In the genomic region with DNA sequence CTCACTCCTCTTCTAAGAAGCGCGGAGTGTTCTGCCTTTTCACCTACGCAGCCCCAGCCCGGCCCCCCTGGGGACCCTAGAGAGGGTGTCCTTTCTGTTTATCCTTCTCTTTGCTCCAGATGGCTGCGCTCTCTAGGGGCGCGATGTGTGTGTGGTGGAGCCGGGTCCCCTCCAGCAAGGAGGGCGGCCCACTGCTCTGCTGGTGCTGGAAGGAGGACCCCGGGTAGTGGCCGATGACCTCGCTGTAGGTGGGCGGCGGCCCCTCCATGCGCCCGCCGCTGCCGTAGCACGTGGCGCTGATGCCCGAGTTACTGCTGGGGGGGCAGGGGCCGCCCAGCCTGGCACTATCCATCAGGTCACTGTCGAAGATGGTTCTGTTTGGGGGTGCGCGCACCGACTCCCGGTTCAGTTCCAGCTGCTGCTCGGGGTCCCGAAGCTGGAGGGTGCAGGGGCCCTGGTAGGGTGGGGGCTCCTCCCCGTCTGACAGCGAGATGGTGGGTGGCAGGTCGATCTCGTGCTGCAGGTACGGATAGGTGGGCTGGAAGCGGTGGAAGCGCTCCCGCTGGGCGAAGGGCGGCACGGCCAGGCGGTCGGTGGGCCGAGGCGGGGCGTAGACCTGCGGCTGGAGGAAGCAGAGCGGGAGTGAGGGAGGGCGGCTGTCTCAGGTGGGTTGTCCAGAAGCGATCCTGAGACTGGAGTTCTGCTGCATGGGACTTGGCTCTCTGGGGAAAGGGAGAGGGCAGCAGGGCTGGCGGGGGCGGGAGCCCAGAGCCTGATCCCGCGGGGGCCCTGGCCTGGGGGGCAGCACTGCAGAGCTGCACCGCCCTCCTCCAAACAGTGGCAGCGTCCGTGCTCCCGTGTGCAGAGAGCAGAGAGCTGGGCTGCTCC, we compare ENCODE assay signal across 1 cellular context.
A peak's percentile ranks its signal among the peaks of the same experiment; 100 is the strongest.
TF ChIP-seq lines count a peak whose summit lies in the region.

No MANE protein-coding gene starts in this region.

TF ChIP-seq in HepG2, 621 proteins besides CTCF, POLR2A, EP300 and RAD21:
- TF ChIP-seq ZNF790 (CRISPR knock-in tag; IDR thresholded peaks at IDR 0.05; ENCODE audit: borderline replicate concordance) (no peak), ZFP90 (CRISPR knock-in tag; IDR thresholded peaks at IDR 0.05; ENCODE audit: borderline replicate concordance) (no peak), ZNF546 (CRISPR knock-in tag; conservative IDR thresholded peaks at IDR 0.05) (no peak), AGO1 (IDR thresholded peaks at IDR 0.05; ENCODE audit: low read depth, low read length, poor library complexity, severe bottlenecking) (peak; percentile 7), RXRB (CRISPR knock-in tag; IDR thresholded peaks at IDR 0.05; ENCODE audit: borderline replicate concordance) (no peak), SNRNP70 (IDR thresholded peaks at IDR 0.05; ENCODE audit: low read depth, low read length) (no peak), POGZ (CRISPR knock-in tag; IDR thresholded peaks at IDR 0.05) (no peak), ZNF652 (CRISPR knock-in tag; IDR thresholded peaks at IDR 0.05; ENCODE audit: borderline replicate concordance, low read depth) (no peak), EZH2 (conservative IDR thresholded peaks at IDR 0.05; ENCODE audit: low read depth, low read length) (peak; percentile 67; the same call in 1 of the 2 replicates), NR1H2 (CRISPR knock-in tag; IDR thresholded peaks at IDR 0.05; ENCODE audit: borderline replicate concordance, low read depth) (no peak), ZNF768 (CRISPR knock-in tag; IDR thresholded peaks at IDR 0.05) (peak; percentile 16; the same call in 1 of the 2 replicates), ZNF616 (CRISPR knock-in tag; IDR thresholded peaks at IDR 0.05; ENCODE audit: low read depth) (no peak)
- TF ChIP-seq, protein P1, sequence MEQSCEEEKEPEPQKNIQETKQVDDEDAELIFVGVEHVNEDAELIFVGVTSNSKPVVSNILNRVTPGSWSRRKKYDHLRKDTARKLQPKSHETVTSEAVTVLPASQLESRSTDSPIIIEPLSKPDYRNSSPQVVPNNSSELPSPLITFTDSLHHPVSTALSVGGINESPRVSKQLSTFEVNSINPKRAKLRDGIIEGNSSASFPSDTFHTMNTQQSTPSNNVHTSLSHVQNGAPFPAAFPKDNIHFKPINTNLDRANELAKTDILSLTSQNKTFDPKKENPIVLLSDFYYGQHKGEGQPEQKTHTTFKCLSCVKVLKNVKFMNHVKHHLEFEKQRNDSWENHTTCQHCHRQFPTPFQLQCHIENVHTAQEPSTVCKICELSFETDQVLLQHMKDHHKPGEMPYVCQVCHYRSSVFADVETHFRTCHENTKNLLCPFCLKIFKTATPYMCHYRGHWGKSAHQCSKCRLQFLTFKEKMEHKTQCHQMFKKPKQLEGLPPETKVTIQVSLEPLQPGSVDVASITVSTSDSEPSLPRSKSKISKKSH (CRISPR knock-in tag; IDR thresholded peaks at IDR 0.05; ENCODE audit: borderline replicate concordance): 0 out of 2 replicates have a peak, but pooled peaks have one; percentile 5
